In the genomic region with DNA sequence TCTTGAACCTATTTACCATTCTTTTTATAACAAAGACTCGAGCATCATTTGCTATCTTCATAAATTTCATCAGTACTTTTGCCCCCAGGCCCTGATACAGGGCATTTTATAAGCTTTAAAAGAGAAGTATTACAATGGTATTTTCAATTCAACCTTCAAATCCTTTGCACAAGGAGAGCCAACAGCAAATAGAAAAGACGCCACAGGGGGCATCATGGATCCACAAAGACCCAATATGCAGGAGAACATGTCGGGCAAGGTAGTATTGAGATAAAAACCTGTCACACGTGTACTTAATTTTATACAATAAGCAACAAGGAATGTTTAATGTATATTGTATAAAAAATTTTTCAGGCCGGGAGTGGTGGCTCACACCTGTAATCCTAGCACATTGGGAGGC, we compare ENCODE assay signal across 8 cellular contexts. TPM values are rescaled to one million over a fixed set of nuclear protein-coding genes. Genes with fewer than 3 reads are reported as not detected.
DNase-seq lines count a peak whose midpoint lies in the region; ATAC-seq, FAIRE-seq and TF ChIP-seq lines count a peak whose summit lies in the region.

No MANE protein-coding gene starts in this region.

- peaks cover 61% of the 10 kb centered on the region for H3K4me1 ChIP-seq in mucosa of descending colon (ENCODE audit: low read depth)

- peaks cover 95% of the 10 kb centered on the region for H3K4me1 Mint-ChIP-seq in stimulated activated naive CD8-positive, alpha-beta T cell treated with anti-CD3 and anti-CD28 coated beads, Interleukin-15, Interleukin-2, amounts not matched to agents 100 ng/mL and 50 ng/mL, for 24 hours (ENCODE audit: low read depth)
- H3K4me1 Mint-ChIP-seq in stimulated activated naive CD8-positive, alpha-beta T cell treated with anti-CD3 and anti-CD28 coated beads, Interleukin-15, amount 100 ng/mL, for 72 hours = peaks cover 95% of the 10 kb centered on the region
- peaks cover 44 to 67% of the 10 kb centered on the region in 2 donors for H3K4me1 Mint-ChIP-seq in natural killer cell

- H3K9me3 ChIP-seq in mucosa of descending colon = no peaks in the 10 kb centered on the region

- H3K4me3 Mint-ChIP-seq in stimulated activated naive CD8-positive, alpha-beta T cell treated with anti-CD3 and anti-CD28 coated beads, Interleukin-15, Interleukin-2, amounts not matched to agents 100 ng/mL and 50 ng/mL, for 24 hours = peak overlapping the region; percentile 53
- peak overlapping the region in 1 of 2 donors; percentile 3 for H3K4me3 Mint-ChIP-seq in stimulated activated naive CD8-positive, alpha-beta T cell treated with anti-CD3 and anti-CD28 coated beads, Interleukin-15, amount 100 ng/mL, for 72 hours
- H3K4me3 Mint-ChIP-seq in natural killer cell = no peak overlapping the region

- peak overlapping the region; percentile 98 for H3K27ac Mint-ChIP-seq in stimulated activated naive CD8-positive, alpha-beta T cell treated with anti-CD3 and anti-CD28 coated beads, Interleukin-15, Interleukin-2, amounts not matched to agents 100 ng/mL and 50 ng/mL, for 24 hours
- peak overlapping the region in 1 of 2 donors; percentile 59 for H3K27ac Mint-ChIP-seq in stimulated activated naive CD8-positive, alpha-beta T cell treated with anti-CD3 and anti-CD28 coated beads, Interleukin-15, amount 100 ng/mL, for 72 hours
- H3K27ac Mint-ChIP-seq in natural killer cell = peak overlapping the region; percentile 18 to 26

- H3K36me3 ChIP-seq in mucosa of descending colon (ENCODE audit: low read depth) = no peaks in the 10 kb centered on the region

- intact Hi-C loops in natural killer cell (cut with micrococcal nuclease) (no loop called here), mucosa of descending colon (cut with DNase I, micrococcal nuclease) (no loop called here)

- no peak for DNase-seq in stimulated activated naive CD8-positive, alpha-beta T cell treated with anti-CD3 and anti-CD28 coated beads, Interleukin-15, amount 100 ng/mL, for 72 hours
- no peak for DNase-seq in astrocyte of the cerebellum (ENCODE audit: low read depth)
- no peak for DNase-seq in natural killer cell
- DNase-seq in germinal center (ENCODE audit: low spot score) = no peak
- DNase-seq in GM12891 (ENCODE audit: insufficient read length, low spot score) = no peak
- no peak for DNase-seq in mucosa of descending colon
- no peak for DNase-seq in occipital lobe (lab: John Stamatoyannopoulos, UW)

- no peak overlapping the region for H3K4me3 ChIP-seq in astrocyte of the cerebellum (ENCODE audit: low read depth, low read length)
- H3K4me3 ChIP-seq in mucosa of descending colon = no peak overlapping the region

- TF ChIP-seq CTCF in astrocyte of the cerebellum (IDR thresholded peaks at IDR 0.05; ENCODE audit: low read depth, low read length, missing control alignments) (peak; percentile 13), natural killer cell (IDR thresholded peaks at IDR 0.05) (no peak), mucosa of descending colon (IDR thresholded peaks at IDR 0.05) (no peak)

- no peaks in the 10 kb centered on the region for H3K27me3 Mint-ChIP-seq in stimulated activated naive CD8-positive, alpha-beta T cell treated with anti-CD3 and anti-CD28 coated beads, Interleukin-15, Interleukin-2, amounts not matched to agents 100 ng/mL and 50 ng/mL, for 24 hours
- no peaks in the 10 kb centered on the region for H3K27me3 Mint-ChIP-seq in stimulated activated naive CD8-positive, alpha-beta T cell treated with anti-CD3 and anti-CD28 coated beads, Interleukin-15, amount 100 ng/mL, for 72 hours
- H3K27me3 Mint-ChIP-seq in natural killer cell (ENCODE audit: low read depth in 2 of 2) = no peaks in the 10 kb centered on the region

- FAIRE-seq in GM12891 (lab: Jason Lieb, UNC) = no peak

- H3K36me3 Mint-ChIP-seq in stimulated activated naive CD8-positive, alpha-beta T cell treated with anti-CD3 and anti-CD28 coated beads, Interleukin-15, Interleukin-2, amounts not matched to agents 100 ng/mL and 50 ng/mL, for 24 hours (ENCODE audit: low read depth) = peaks cover 65% of the 10 kb centered on the region
- no peaks in the 10 kb centered on the region for H3K36me3 Mint-ChIP-seq in natural killer cell

- TF ChIP-seq POLR2A in GM12891 (IDR thresholded peaks at IDR 0.05; ENCODE audit: low read depth, low read length) = no peak

- in situ Hi-C loops in astrocyte of the cerebellum (cut with HindIII; ENCODE audit: low sequenced_read_pairs) = no loop called here

- H3K9me3 Mint-ChIP-seq in stimulated activated naive CD8-positive, alpha-beta T cell treated with anti-CD3 and anti-CD28 coated beads, Interleukin-15, Interleukin-2, amounts not matched to agents 100 ng/mL and 50 ng/mL, for 24 hours = no peaks in the 10 kb centered on the region
- no peaks in the 10 kb centered on the region for H3K9me3 Mint-ChIP-seq in stimulated activated naive CD8-positive, alpha-beta T cell treated with anti-CD3 and anti-CD28 coated beads, Interleukin-15, amount 100 ng/mL, for 72 hours
- no peaks in the 10 kb centered on the region for H3K9me3 Mint-ChIP-seq in natural killer cell

- ATAC-seq in stimulated activated naive CD8-positive, alpha-beta T cell treated with anti-CD3 and anti-CD28 coated beads, Interleukin-15, amount 100 ng/mL, for 72 hours = no peak
- no peak for ATAC-seq in natural killer cell
- ATAC-seq in mucosa of descending colon = no peak

TF ChIP-seq in GM12891, 5 proteins besides CTCF, POLR2A, EP300 and RAD21:
- TF ChIP-seq SPI1 (IDR thresholded peaks at IDR 0.05; ENCODE audit: low read depth, low read length) (no peak), POLR2AphosphoS5 (IDR thresholded peaks at IDR 0.05; ENCODE audit: low read depth, low read length) (no peak), PAX5 (IDR thresholded peaks at IDR 0.05; ENCODE audit: insufficient read depth, low read length, severe bottlenecking) (no peak), TAF1 (IDR thresholded peaks at IDR 0.05; ENCODE audit: low read depth, low read length) (no peak), POU2F2 (IDR thresholded peaks at IDR 0.05; ENCODE audit: low read depth, low read length) (no peak)

RNA-seq across cellular contexts. Expression of a gene that starts 10.2 kb away (rescaled TPM):
- total RNA-seq in natural killer cell = 10 to 100 TPM; 28.0 to 31.9 (median 31.6) TPM
- 12.4 TPM for polyA plus RNA-seq in GM12891 (2012; ENCODE audit: low read depth, missing spikeins)
- total RNA-seq in mucosa of descending colon = 10 to 100 TPM; 16.6 to 27.9 (median 18.0) TPM
- 1.2 TPM for total RNA-seq in occipital lobe

RNA-seq across cellular contexts. Expression of a gene that starts 44.7 kb away (rescaled TPM):
- under 1 TPM in 1 of 3 donors, not detected in 2; 0.43 TPM for total RNA-seq in natural killer cell
- 0.35 TPM for polyA plus RNA-seq in GM12891 (2012; ENCODE audit: low read depth, missing spikeins)
- total RNA-seq in mucosa of descending colon = under 1 TPM in 2 of 3 donors, not detected in 1; 0.19 to 0.22 TPM
- not detected for total RNA-seq in occipital lobe
